ENCODE assay signal across 23 cellular contexts in the genomic region with DNA sequence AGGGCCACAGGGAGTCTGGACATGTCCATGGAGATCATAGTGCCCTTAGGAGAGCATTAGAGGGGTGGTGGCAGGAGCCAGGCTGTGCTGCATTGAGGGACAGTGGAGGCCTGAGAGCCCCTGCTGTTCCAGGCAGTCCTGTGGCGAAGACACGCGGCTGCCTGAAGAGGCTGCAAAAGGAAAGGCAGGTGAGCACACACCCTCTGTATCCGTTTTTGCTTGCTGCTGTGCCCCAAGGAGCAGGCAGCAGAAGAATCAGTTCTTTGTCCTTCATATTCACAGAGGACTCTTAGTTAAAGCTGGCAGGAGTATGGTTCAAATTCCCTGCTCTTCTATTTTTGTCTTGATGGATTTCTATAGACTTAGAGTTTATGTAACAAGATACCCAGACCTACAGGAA. TPM values are rescaled to one million over a fixed set of nuclear protein-coding genes. Genes with fewer than 3 reads are reported as not detected.
DNase-seq lines count a peak whose midpoint lies in the region; ATAC-seq and TF ChIP-seq lines count a peak whose summit lies in the region.
"Had no signal": no experiment of that assay in that cellular context is flagged by ENCODE, and none has a peak within 500 bp of the region (broad histone marks: within the 10 kb centered on the region; RNA-seq: fewer than 3 reads in every experiment).

No MANE protein-coding gene starts in this region.

- no peak overlapping the region for H3K4ac ChIP-seq in IMR-90 (ENCODE audit: low read depth, low read length)

- H3K36me3 Mint-ChIP-seq in neural crest cell (ENCODE audit: low read depth): peaks cover 10% of the 10 kb centered on the region

- H3K27me3 Mint-ChIP-seq in neural crest cell (ENCODE audit: low read depth): no peaks in the 10 kb centered on the region
- H3K27me3 Mint-ChIP-seq: activated CD8-positive, alpha-beta T cell treated with anti-CD3 and anti-CD28 coated beads for 36 hours; activated naive CD4-positive, alpha-beta T cell treated with anti-CD3 and anti-CD28 coated beads, Interleukin-2, amount 10 ng/mL, durations not matched to agents 7 days and 5 days; activated T-cell treated with anti-CD3 and anti-CD28 coated beads, Interleukin-2, amount 50 U/mL, for 24 hours had no signal

- no peak overlapping the region for H4K5ac ChIP-seq in IMR-90 (ENCODE audit: low read depth, low read length)

- no peaks in the 10 kb centered on the region for H3K27me3 ChIP-seq in IMR-90 (ENCODE audit: control insufficient read depth, insufficient read depth, low read length)
- H3K27me3 ChIP-seq: BE2C, foreskin keratinocyte, stomach had no signal

- no peak for TF ChIP-seq CTCF in IMR-90 (conservative IDR thresholded peaks at IDR 0.05; ENCODE audit: low read depth, low read length)
- no peak for TF ChIP-seq CTCF in neural crest cell (conservative IDR thresholded peaks at IDR 0.05)

- H3K9me3 Mint-ChIP-seq in neural crest cell: no peaks in the 10 kb centered on the region
- H3K9me3 Mint-ChIP-seq: activated CD8-positive, alpha-beta T cell treated with anti-CD3 and anti-CD28 coated beads for 36 hours; activated naive CD4-positive, alpha-beta T cell treated with anti-CD3 and anti-CD28 coated beads, Interleukin-2, amount 10 ng/mL, durations not matched to agents 7 days and 5 days; activated T-cell treated with anti-CD3 and anti-CD28 coated beads, Interleukin-2, amount 50 U/mL, for 24 hours had no signal

- POLR2A ChIA-PET in IMR-90 (lab: Charles Lee; ENCODE audit: unreplicated experiment): no interaction called here

- H3K23ac ChIP-seq in IMR-90 (ENCODE audit: low read depth, low read length): no peak overlapping the region

- H2BK15ac ChIP-seq in IMR-90 (ENCODE audit: low read depth, low read length): no peak overlapping the region

- no peak for ATAC-seq in IMR-90 (ENCODE audit: low read depth)
- ATAC-seq in HG03159 (IDR thresholded peaks at IDR 0.05; ENCODE audit: unreplicated experiment): no peak
- ATAC-seq: activated CD8-positive, alpha-beta T cell treated with anti-CD3 and anti-CD28 coated beads for 36 hours; foreskin keratinocyte had no signal

- dilution Hi-C loops in IMR-90 (cut with HindIII; ENCODE audit: low sequenced_read_pairs, unreplicated experiment): no loop called here

- no peak overlapping the region for H2BK120ac ChIP-seq in IMR-90 (ENCODE audit: low read depth, low read length)

- no peak overlapping the region for H3K9ac ChIP-seq in IMR-90 (ENCODE audit: low read depth, low read length)

- H2BK20ac ChIP-seq in IMR-90 (ENCODE audit: low read depth, low read length): no peak overlapping the region

- H3K56ac ChIP-seq in IMR-90 (ENCODE audit: extremely low read depth, insufficient read depth, low read length): no peak overlapping the region

- TF ChIP-seq RAD21 in IMR-90 (IDR thresholded peaks at IDR 0.05; ENCODE audit: low read length): no peak

- no TSS peak for BruUV-seq in IMR-90 (replicated peaks; lab: Mats Ljungman, UMichigan)

- H2AFZ ChIP-seq in IMR-90 (replicated peaks; ENCODE audit: low read length, poor library complexity): no peak overlapping the region
- H2AFZ ChIP-seq: PC-9 had no signal

- H3K4me1 ChIP-seq in IMR-90 (ENCODE audit: control insufficient read depth, insufficient read depth, low read length): no peaks in the 10 kb centered on the region
- H3K4me1 ChIP-seq: BE2C had no signal

- WGBS in IMR-90 (ENCODE audit: extremely low coverage in 2 of 2, insufficient read length in 1 of 2), 2 experiments: 80% methylated on average over 3 of the region's 4 CpGs; no CpG with 5 or more reads in 1 of the 2 experiments

- H3K4me1 Mint-ChIP-seq in neural crest cell: peaks cover 41% of the 10 kb centered on the region

- H3K27ac Mint-ChIP-seq in neural crest cell (ENCODE audit: unreplicated experiment): peak overlapping the region; percentile 2
- H3K27ac Mint-ChIP-seq: activated CD8-positive, alpha-beta T cell treated with anti-CD3 and anti-CD28 coated beads for 36 hours; activated naive CD4-positive, alpha-beta T cell treated with anti-CD3 and anti-CD28 coated beads, Interleukin-2, amount 10 ng/mL, durations not matched to agents 7 days and 5 days; activated T-cell treated with anti-CD3 and anti-CD28 coated beads, Interleukin-2, amount 50 U/mL, for 24 hours had no signal

- intact Hi-C loops in IMR-90 (cut with micrococcal nuclease): no loop called here

- H3K4me2 ChIP-seq in IMR-90 (ENCODE audit: low read depth, low read length): no peak overlapping the region
- H3K4me2 ChIP-seq: PC-9 had no signal

- no peak overlapping the region for H2BK5ac ChIP-seq in IMR-90 (ENCODE audit: low read depth, low read length, poor library complexity, severe bottlenecking)

- no peak overlapping the region for H2AK9ac ChIP-seq in IMR-90 (replicated peaks; ENCODE audit: low read depth, low read length, poor library complexity)

- no peaks in the 10 kb centered on the region for H4K20me1 ChIP-seq in IMR-90 (ENCODE audit: insufficient read depth, low read length)

- H4K91ac ChIP-seq in IMR-90 (ENCODE audit: insufficient read depth, low read depth, low read length): no peak overlapping the region

- peak; percentile 40 for DNase-seq in NCI-H2107 treated with DMSO at 0.1 percent for 48 hours (lab: John Stamatoyannopoulos, UW; ENCODE audit: unreplicated experiment)
- DNase-seq in NCI-H2107 (lab: John Stamatoyannopoulos, UW): no peak
- DNase-seq in IMR-90: peak; percentile 2
- peak in 3 of 61 donors; percentile 1 to 11 (median 4) for DNase-seq in caudate nucleus (lab: John Stamatoyannopoulos, UW)
- no peak for DNase-seq in neural crest cell (ENCODE audit: low read depth, low spot score)
- no peak for DNase-seq in activated gamma-delta T cell treated with Interleukin-2 at 50 U/mL for 16 hours
- no peak for DNase-seq in SIG-M5 (lab: John Stamatoyannopoulos, UW)
- DNase-seq: activated CD4-positive, CD25-positive, alpha-beta regulatory T cell; activated CD8-positive, alpha-beta T cell treated with anti-CD3 and anti-CD28 coated beads for 36 hours; activated naive CD4-positive, alpha-beta T cell treated with anti-CD3 and anti-CD28 coated beads, Interleukin-2, amount 10 ng/mL, durations not matched to agents 7 days and 5 days; activated T-cell treated with anti-CD3 and anti-CD28 coated beads, Interleukin-2, amount 50 U/mL, for 24 hours; BE2C; foreskin keratinocyte; NCI-H2029 treated with DMSO at 0.1 percent for 48 hours; NCI-H69; PC-9; stimulated activated CD4-positive, alpha-beta T cell treated with anti-CD3 and anti-CD28 coated beads, Interleukin-4, amount 100 ng/mL, for 24 hours; stomach; T-helper 9 cell had no signal

- no peaks in the 10 kb centered on the region for H3K9me1 ChIP-seq in IMR-90 (ENCODE audit: insufficient read depth, low read length)

- in situ Hi-C loops in IMR-90 (cut with MboI; ENCODE audit: low sequenced_read_pairs): no loop called here

- no peak overlapping the region for H3K18ac ChIP-seq in IMR-90 (ENCODE audit: low read depth, low read length)

- H3K79me1 ChIP-seq in IMR-90 (ENCODE audit: low read depth in 1 of 2, low read length in 2 of 2): peaks cover 10 to 20% of the 10 kb centered on the region in 2 experiments

- CTCF ChIA-PET in IMR-90 (lab: Yijun Ruan, JAX): no interaction called here

- H2AK5ac ChIP-seq in IMR-90 (ENCODE audit: low read depth, low read length): no peak overlapping the region

- H3K4me3 Mint-ChIP-seq in neural crest cell: peak overlapping the region; percentile 5
- H3K4me3 Mint-ChIP-seq: activated CD8-positive, alpha-beta T cell treated with anti-CD3 and anti-CD28 coated beads for 36 hours; activated naive CD4-positive, alpha-beta T cell treated with anti-CD3 and anti-CD28 coated beads, Interleukin-2, amount 10 ng/mL, durations not matched to agents 7 days and 5 days; activated T-cell treated with anti-CD3 and anti-CD28 coated beads, Interleukin-2, amount 50 U/mL, for 24 hours had no signal

- TF ChIP-seq POLR2A in IMR-90 (IDR thresholded peaks at IDR 0.05; ENCODE audit: low read depth, low read length): no peak

- no peaks in the 10 kb centered on the region for H3K9me3 ChIP-seq in IMR-90 (ENCODE audit: control insufficient read depth, insufficient read depth, low read length)
- H3K9me3 ChIP-seq: BE2C, stomach had no signal

- peaks cover 17% of the 10 kb centered on the region for H3K36me3 ChIP-seq in IMR-90 (ENCODE audit: control insufficient read depth, insufficient read depth, low read length)

- H3K27ac ChIP-seq in IMR-90 (ENCODE audit: insufficient read depth, low read length) (no peak overlapping the region), caudate nucleus (ENCODE audit: low read depth, low read length) (peak overlapping the region; percentile 14)
- H3K27ac ChIP-seq: coronary artery, foreskin keratinocyte, HL-60, PC-9, SK-N-MC, stomach had no signal

- H4K8ac ChIP-seq in IMR-90 (ENCODE audit: low read depth in 2 of 2, low read length in 2 of 2): no peak overlapping the region

- H3K4me3 ChIP-seq in IMR-90 (ENCODE audit: insufficient read depth, low read depth, low read length): no peak overlapping the region
- H3K4me3 ChIP-seq: coronary artery, PC-9, SK-N-MC, stomach had no signal

- no peak overlapping the region for H3K14ac ChIP-seq in IMR-90 (replicated peaks; ENCODE audit: low read depth, low read length)

TF ChIP-seq in IMR-90, 13 proteins besides CTCF, POLR2A, EP300 and RAD21 (continues in another document):
- TF ChIP-seq MXI1 (IDR thresholded peaks at IDR 0.05; ENCODE audit: borderline replicate concordance, low read depth, low read length) (no peak), FOS (IDR thresholded peaks at IDR 0.05; ENCODE audit: low read depth, low read length) (no peak), RFX5 (IDR thresholded peaks at IDR 0.05; ENCODE audit: low read depth, low read length) (no peak), CEBPB (IDR thresholded peaks at IDR 0.05; ENCODE audit: low read depth, low read length) (no peak), CHD1 (IDR thresholded peaks at IDR 0.05; ENCODE audit: low read depth, low read length) (no peak), MAZ (IDR thresholded peaks at IDR 0.05; ENCODE audit: borderline replicate concordance, low read depth, low read length) (no peak)

RNA-seq across cellular contexts. Expression of gene SLC35E3, which starts 4.5 kb away (rescaled TPM):
- total RNA-seq in IMR-90 (2012; rRNA removed) (3.6 TPM in 2 replicates), neural crest cell (15.1 and 16.1 TPM in 2 replicates)
- polyA plus RNA-seq in IMR-90 (2012; rRNA removed): 3.9 and 5.1 TPM in 2 replicates
- 1.5 TPM in 2 replicates for polyA plus RNA-seq in IMR-90 (2012; cell fraction: cytosol; rRNA removed)
- 2.0 and 7.5 TPM in 2 replicates for polyA plus RNA-seq in IMR-90 (2012; cell fraction: nucleus; rRNA removed; ENCODE audit: low replicate concordance)

RNA-seq across cellular contexts. Expression of gene MDM2, which starts 57.5 kb away (rescaled TPM):
- 196 and 235 TPM in 2 replicates for total RNA-seq in IMR-90 (2012; rRNA removed)
- 21.0 and 21.9 TPM in 2 replicates for polyA plus RNA-seq in IMR-90 (2012; rRNA removed)
- 10.1 and 22.8 TPM in 2 replicates for polyA plus RNA-seq in IMR-90 (2012; cell fraction: cytosol; rRNA removed)
- 11.7 and 38.6 TPM in 2 replicates for polyA plus RNA-seq in IMR-90 (2012; cell fraction: nucleus; rRNA removed; ENCODE audit: low replicate concordance)
- 123 TPM in 2 replicates for total RNA-seq in neural crest cell

Comparison
In these comparisons a context has a peak if more than half of its experiments do, and no peak if none do; other contexts are left out.
1. DNase-seq: peak in NCI-H2107 treated with DMSO at 0.1 percent for 48 hours (single experiment) and IMR-90 (single experiment); none in NCI-H2107 (single experiment), neural crest cell (single experiment), activated gamma-delta T cell treated with Interleukin-2 at 50 U/mL for 16 hours (single experiment) and SIG-M5 (single experiment).